ENCODE assay signal across 11 cellular contexts in genomic region chr20:37294262-37294981, GRCh38. TPM values are rescaled to one million over a fixed set of nuclear protein-coding genes. Genes with fewer than 3 reads are reported as not detected.
A peak's percentile ranks its signal among the peaks of the same experiment; 100 is the strongest.
DNase-seq lines count a peak whose midpoint lies in the region; TF ChIP-seq lines count a peak whose summit lies in the region.
"Had no signal": no experiment of that assay in that cellular context is flagged by ENCODE, and none has a peak within 500 bp of the region (broad histone marks: within the 10 kb centered on the region; RNA-seq: fewer than 3 reads in every experiment).

No MANE protein-coding gene starts in this region.

- POLR2A ChIA-PET in AG04450 (lab: Yijun Ruan, JAX): interaction anchor here (0.7 to 1.5 kb wide), 4 partner anchors 18 to 223 kb away, joined by 4 to 6 read pairs (median 4); no protein-coding TSS in a partner anchor

- H3K27ac ChIP-seq in AG04450 (ENCODE audit: low read depth, low read length): peak overlapping the region; percentile 83
- H3K27ac ChIP-seq in coronary artery: peak overlapping the region; percentile 18 to 86

- H3K9me3 ChIP-seq in AG04450 (ENCODE audit: control insufficient read depth, insufficient read depth, low read length): peaks cover 2% of the 10 kb centered on the region; the same call in 1 of the 2 replicates

- H3K36me3 Mint-ChIP-seq in nephron progenitor cell (ENCODE audit: low read depth): peaks cover 55% of the 10 kb centered on the region

- H3K27ac Mint-ChIP-seq in nephron progenitor cell: no peak overlapping the region

- peaks cover 21% of the 10 kb centered on the region for H3K4me1 Mint-ChIP-seq in nephron progenitor cell

- DNase-seq in AG04450 (ENCODE audit: low read depth, low spot score) (no peak), MV-4-11 (lab: John Stamatoyannopoulos, UW) (peak; percentile 54), coronary artery (ENCODE audit: low spot score) (no peak), nephron progenitor cell (no peak), NCI-H2171 (lab: John Stamatoyannopoulos, UW) (no peak), amygdala (lab: John Stamatoyannopoulos, UW) (no peak), cerebellar cortex (ENCODE audit: low spot score) (no peak)
- DNase-seq in activated CD4-positive, CD25-positive, alpha-beta regulatory T cell (lab: John Stamatoyannopoulos, UW): no peak
- DNase-seq: CD4-positive, alpha-beta memory T cell; NCI-H1048; T-helper 1 cell had no signal

- TF ChIP-seq CTCF in AG04450 (IDR thresholded peaks at IDR 0.05; ENCODE audit: low read depth, low read length) (no peak), coronary artery (IDR thresholded peaks at IDR 0.05) (no peak), nephron progenitor cell (IDR thresholded peaks at IDR 0.05) (no peak)

- peak overlapping the region; percentile 4 for H3K4me3 Mint-ChIP-seq in nephron progenitor cell

- CTCF ChIA-PET in AG04450 (lab: Charles Lee): interaction anchor here (0.6 kb wide), 1 partner anchor 102 kb away, joined by 3 read pairs; no protein-coding TSS in a partner anchor

- H3K4me3 ChIP-seq in AG04450 (ENCODE audit: low read depth, low read length) (no peak overlapping the region), coronary artery (no peak overlapping the region)

- H3K27me3 Mint-ChIP-seq in nephron progenitor cell (ENCODE audit: low read depth, poor library complexity): peaks cover 9% of the 10 kb centered on the region
- H3K27me3 Mint-ChIP-seq: CD4-positive, alpha-beta memory T cell had no signal

- no peaks in the 10 kb centered on the region for H3K27me3 ChIP-seq in AG04450 (ENCODE audit: control insufficient read depth, insufficient read depth, low read length)

- H3K9me3 Mint-ChIP-seq in nephron progenitor cell: peaks cover 33% of the 10 kb centered on the region

RNA-seq across cellular contexts. Expression of gene MANBAL, which starts 5.0 kb away (rescaled TPM):
- 71.6 and 78.6 TPM in 2 replicates for polyA plus RNA-seq in AG04450 (2011; rRNA removed)
- polyA minus RNA-seq in AG04450 (2011; rRNA and poly(A)+ RNA removed): 31.8 and 35.3 TPM in 2 replicates

RNA-seq across cellular contexts. Expression of gene GHRH, which starts 32.8 kb away (rescaled TPM):
- not detected in 2 replicates for polyA plus RNA-seq in AG04450 (2011; rRNA removed)
- not detected in 2 replicates for polyA minus RNA-seq in AG04450 (2011; rRNA and poly(A)+ RNA removed)
- polyA plus RNA-seq: CD4-positive, alpha-beta memory T cell had no signal

RNA-seq across cellular contexts. Expression of gene SRC, which starts 51.5 kb away (rescaled TPM):
- polyA plus RNA-seq in AG04450 (2011; rRNA removed): 13.9 and 19.1 TPM in 2 replicates
- 21.9 and 28.6 TPM in 2 replicates for polyA minus RNA-seq in AG04450 (2011; rRNA and poly(A)+ RNA removed)
